In the genomic region with DNA sequence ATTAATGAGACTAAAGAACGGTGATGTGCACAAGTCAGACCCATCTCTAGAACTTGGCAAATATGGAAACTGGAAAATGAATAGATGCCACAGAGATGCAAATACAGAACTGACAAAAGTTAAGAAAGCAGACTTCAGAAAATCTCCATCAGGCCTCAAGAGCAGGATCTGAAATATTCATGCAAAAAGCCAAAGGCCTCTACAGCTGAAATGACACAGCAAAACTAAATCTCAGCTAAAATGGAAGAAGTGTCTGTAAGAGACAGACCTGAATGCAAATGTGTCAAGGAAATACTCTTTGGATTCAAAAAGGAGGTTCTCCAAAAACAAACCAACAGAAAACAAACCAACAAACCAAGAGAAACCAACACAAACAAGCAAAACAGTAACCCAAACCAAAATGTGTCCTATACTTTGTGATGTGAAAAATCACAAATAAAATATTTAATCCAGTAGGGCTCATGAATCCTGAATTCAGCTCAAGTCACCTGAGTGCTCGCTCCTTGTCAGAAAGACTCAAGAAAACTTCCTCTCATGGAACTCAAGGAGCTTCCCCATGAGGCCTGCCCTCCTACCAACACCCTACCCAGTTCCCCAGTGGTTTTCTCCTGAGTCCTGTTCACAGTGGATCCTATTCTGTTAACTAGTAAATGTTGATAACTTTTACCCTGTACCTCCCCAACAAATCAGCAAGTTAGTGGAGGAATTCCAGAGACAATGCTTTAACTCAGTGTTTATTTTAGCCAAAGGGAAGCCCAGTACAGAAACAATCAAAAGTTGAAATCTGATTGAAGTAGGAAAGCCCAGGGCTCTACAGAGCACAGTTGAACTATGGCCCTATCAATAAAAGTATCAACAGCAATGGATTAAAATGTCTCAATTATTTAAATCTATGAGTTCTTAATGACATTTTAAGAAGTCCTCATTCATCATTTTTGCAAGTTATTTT, we compare ENCODE assay signal across 10 cellular contexts. TPM values are rescaled to one million over a fixed set of nuclear protein-coding genes. Genes with fewer than 3 reads are reported as not detected.
DNase-seq lines count a peak whose midpoint lies in the region; ATAC-seq and TF ChIP-seq lines count a peak whose summit lies in the region.
"Had no signal": no experiment of that assay in that cellular context is flagged by ENCODE, and none has a peak within 500 bp of the region (broad histone marks: within the 10 kb centered on the region; RNA-seq: fewer than 3 reads in every experiment).

No MANE protein-coding gene starts in this region.

- H3K27me3 ChIP-seq in Caco-2 (replicated peaks; ENCODE audit: control insufficient read depth, insufficient read depth, low read length) = no peaks in the 10 kb centered on the region
- no peaks in the 10 kb centered on the region for H3K27me3 ChIP-seq in H7 (ENCODE audit: control insufficient read depth, insufficient read depth, low read length)
- H3K27me3 ChIP-seq in effector memory CD4-positive, alpha-beta T cell (replicated peaks; ENCODE audit: control insufficient read depth, insufficient read depth, low read length, poor library complexity, severe bottlenecking) = no peaks in the 10 kb centered on the region

- H3K4me1 ChIP-seq in Caco-2 = peaks cover 34% of the 10 kb centered on the region
- no peaks in the 10 kb centered on the region for H3K4me1 ChIP-seq in effector memory CD4-positive, alpha-beta T cell (ENCODE audit: control insufficient read depth, insufficient read depth, low read length, poor library complexity, severe bottlenecking)

- TF ChIP-seq CTCF in Caco-2 (IDR thresholded peaks at IDR 0.05; ENCODE audit: insufficient read depth in 1 of 2, low read depth in 1 of 2, low read length in 1 of 2, severe bottlenecking in 1 of 2, unreplicated experiment in 1 of 2) (no peak), nephron (IDR thresholded peaks at IDR 0.05; ENCODE audit: unreplicated experiment in 3 of 3) (no peak)

- no peak for DNase-seq in Caco-2
- DNase-seq in H7 = peak; percentile 46
- DNase-seq in activated naive CD8-positive, alpha-beta T cell treated with anti-CD3 and anti-CD28 coated beads, Interleukin-2, amount 50 U/mL, for 24 hours = no peak
- no peak for DNase-seq in effector memory CD4-positive, alpha-beta T cell
- DNase-seq in T-helper 2 cell = no peak
- DNase-seq in anterior cingulate cortex (lab: John Stamatoyannopoulos, UW) = no peak
- no peak for DNase-seq in NCI-H1436 (lab: John Stamatoyannopoulos, UW)
- DNase-seq: activated CD4-positive, alpha-beta memory T cell treated with anti-CD3 and anti-CD28 coated beads, Interleukin-2, amount 10 ng/mL, durations not matched to agents 7 days and 5 days; NCI-H2081 treated with DMSO at 0.1 percent for 48 hours had no signal

- BruUV-seq in Caco-2 (replicated peaks; lab: Mats Ljungman, UMichigan) = no TSS peak

- CTCF ChIA-PET in Caco-2 (lab: Charles Lee) = no interaction called here

- ATAC-seq in activated naive CD8-positive, alpha-beta T cell treated with anti-CD3 and anti-CD28 coated beads, Interleukin-2, amount 50 U/mL, for 24 hours = no peak

- no peaks in the 10 kb centered on the region for H3K27me3 Mint-ChIP-seq in Caco-2 (ENCODE audit: insufficient read depth, unreplicated experiment)
- H3K27me3 Mint-ChIP-seq in activated naive CD8-positive, alpha-beta T cell treated with anti-CD3 and anti-CD28 coated beads, Interleukin-2, amount 50 U/mL, for 24 hours = no peaks in the 10 kb centered on the region
- H3K27me3 Mint-ChIP-seq in nephron (ENCODE audit: low read depth) = no peaks in the 10 kb centered on the region
- H3K27me3 Mint-ChIP-seq: activated CD4-positive, alpha-beta memory T cell treated with anti-CD3 and anti-CD28 coated beads, Interleukin-2, amount 10 ng/mL, durations not matched to agents 7 days and 5 days had no signal

- H3K4me1 Mint-ChIP-seq in Caco-2 (ENCODE audit: low read depth, unreplicated experiment) (peaks cover 34% of the 10 kb centered on the region), nephron (peaks cover 27% of the 10 kb centered on the region)
- peaks cover 65% of the 10 kb centered on the region for H3K4me1 Mint-ChIP-seq in activated naive CD8-positive, alpha-beta T cell treated with anti-CD3 and anti-CD28 coated beads, Interleukin-2, amount 50 U/mL, for 24 hours

- H3K9me3 ChIP-seq in Caco-2 = no peaks in the 10 kb centered on the region
- H3K9me3 ChIP-seq in effector memory CD4-positive, alpha-beta T cell (ENCODE audit: control insufficient read depth, low read length) = no peaks in the 10 kb centered on the region

- POLR2A ChIA-PET in Caco-2 (lab: Charles Lee) = no interaction called here

- H3K9me3 Mint-ChIP-seq in Caco-2 (ENCODE audit: unreplicated experiment) (no peaks in the 10 kb centered on the region), nephron (no peaks in the 10 kb centered on the region)
- H3K9me3 Mint-ChIP-seq in activated naive CD8-positive, alpha-beta T cell treated with anti-CD3 and anti-CD28 coated beads, Interleukin-2, amount 50 U/mL, for 24 hours = no peaks in the 10 kb centered on the region
- H3K9me3 Mint-ChIP-seq: activated CD4-positive, alpha-beta memory T cell treated with anti-CD3 and anti-CD28 coated beads, Interleukin-2, amount 10 ng/mL, durations not matched to agents 7 days and 5 days had no signal

- H3K36me3 Mint-ChIP-seq in Caco-2 (ENCODE audit: insufficient read depth, unreplicated experiment) (peaks cover 40% of the 10 kb centered on the region), nephron (ENCODE audit: low read depth) (peaks cover 39% of the 10 kb centered on the region)
- peaks cover 52% of the 10 kb centered on the region for H3K36me3 Mint-ChIP-seq in activated naive CD8-positive, alpha-beta T cell treated with anti-CD3 and anti-CD28 coated beads, Interleukin-2, amount 50 U/mL, for 24 hours (ENCODE audit: low read depth)

- H3K27ac ChIP-seq in effector memory CD4-positive, alpha-beta T cell (ENCODE audit: insufficient read depth, low read length, poor library complexity, severe bottlenecking) = no peak overlapping the region

- H3K4me3 ChIP-seq in Caco-2 (ENCODE audit: low read depth, low read length) (no peak overlapping the region), H7 (ENCODE audit: insufficient read depth, low read depth, low read length) (no peak overlapping the region)
- no peak overlapping the region for H3K4me3 ChIP-seq in effector memory CD4-positive, alpha-beta T cell (ENCODE audit: insufficient read depth, low read depth, low read length, poor library complexity, severe bottlenecking)

- H3K4me3 Mint-ChIP-seq in Caco-2 (ENCODE audit: unreplicated experiment) (no peak overlapping the region), nephron (peak overlapping the region in 2 of 3 experiments; percentile 25 to 45)
- H3K4me3 Mint-ChIP-seq in activated naive CD8-positive, alpha-beta T cell treated with anti-CD3 and anti-CD28 coated beads, Interleukin-2, amount 50 U/mL, for 24 hours = peak overlapping the region; percentile 4
- H3K4me3 Mint-ChIP-seq: activated CD4-positive, alpha-beta memory T cell treated with anti-CD3 and anti-CD28 coated beads, Interleukin-2, amount 10 ng/mL, durations not matched to agents 7 days and 5 days had no signal

- peak overlapping the region; percentile 34 for H3K27ac Mint-ChIP-seq in Caco-2 (ENCODE audit: unreplicated experiment)
- peak overlapping the region; percentile 4 for H3K27ac Mint-ChIP-seq in activated naive CD8-positive, alpha-beta T cell treated with anti-CD3 and anti-CD28 coated beads, Interleukin-2, amount 50 U/mL, for 24 hours
- peak overlapping the region in 2 of 3 experiments; percentile 10 to 61 for H3K27ac Mint-ChIP-seq in nephron
- H3K27ac Mint-ChIP-seq: activated CD4-positive, alpha-beta memory T cell treated with anti-CD3 and anti-CD28 coated beads, Interleukin-2, amount 10 ng/mL, durations not matched to agents 7 days and 5 days had no signal

- intact Hi-C loops in Caco-2 (cut with micrococcal nuclease; ENCODE audit: unreplicated experiment) = no loop called here

- H3K36me3 ChIP-seq in Caco-2 (ENCODE audit: control insufficient read depth, insufficient read depth, low read length) (no peaks in the 10 kb centered on the region), H7 (replicated peaks; ENCODE audit: control insufficient read depth, insufficient read depth, low read length) (no peaks in the 10 kb centered on the region)
- H3K36me3 ChIP-seq in effector memory CD4-positive, alpha-beta T cell (ENCODE audit: control insufficient read depth, insufficient read depth, low read length) = peaks cover 8% of the 10 kb centered on the region

RNA-seq across cellular contexts. Expression of gene MRPS27, which starts 14.6 kb away (rescaled TPM):
- total RNA-seq in Caco-2 (2022) = 71.1 and 83.8 TPM in 2 replicates
- 119 and 127 TPM in 2 replicates for total RNA-seq in H7 (2014; rRNA removed; shearing (Covaris generic))

RNA-seq across cellular contexts. Expression of gene PTCD2, which starts 14.7 kb away (rescaled TPM):
- 11.6 and 12.5 TPM in 2 replicates for total RNA-seq in Caco-2 (2022)
- total RNA-seq in H7 (2014; rRNA removed; shearing (Covaris generic)) = 15.0 and 16.6 TPM in 2 replicates
